ENCODE assay signal across 8 cellular contexts in genomic region chr17:44968225-44969143, GRCh38. TPM values are rescaled to one million over a fixed set of nuclear protein-coding genes. Genes with fewer than 3 reads are reported as not detected.
A peak's percentile ranks its signal among the peaks of the same experiment; 100 is the strongest.
DNase-seq lines count a peak whose midpoint lies in the region; ATAC-seq and TF ChIP-seq lines count a peak whose summit lies in the region.

Gene C1QL1, minus strand, starts transcription at chr17:44968303. Its CDS starts 255 bp downstream, at chr17:44968048.

- TF ChIP-seq CTCF in GM12875 (IDR thresholded peaks at IDR 0.05; ENCODE audit: borderline replicate concordance, insufficient read depth, low read depth, low read length) (no peak), brain (conservative IDR thresholded peaks at IDR 0.05) (peak; percentile 18 to 66)

- peaks cover 23% of the 10 kb centered on the region for H3K27me3 ChIP-seq in skeletal muscle satellite cell (ENCODE audit: control insufficient read depth, insufficient read depth, low read length)

- peak within 1 kb of the TSS; percentile 88 to 92 (median 90) for H3K4me3 Mint-ChIP-seq in brain

- ATAC-seq in HG02885 (IDR thresholded peaks at IDR 0.05; ENCODE audit: poor library complexity, unreplicated experiment): peak; percentile 91
- no peak for ATAC-seq in GM18873 (IDR thresholded peaks at IDR 0.05; ENCODE audit: low FRiP score, unreplicated experiment)

- H3K9ac ChIP-seq in skeletal muscle satellite cell (ENCODE audit: low read depth, low read length): peak within 1 kb of the TSS; percentile 28

- no peaks in the 10 kb centered on the region for H3K36me3 ChIP-seq in skeletal muscle satellite cell (ENCODE audit: insufficient read depth, low read length)

- H3K4me1 ChIP-seq in skeletal muscle satellite cell (ENCODE audit: control insufficient read depth, insufficient read depth, low read length): peaks cover 43% of the 10 kb centered on the region

- H3K27me3 Mint-ChIP-seq in brain: peaks cover 68% of the 10 kb centered on the region

- DNase-seq in NCI-H2029 (lab: John Stamatoyannopoulos, UW) (peak; percentile 80), UCSD-AML1 (lab: John Stamatoyannopoulos, UW; ENCODE audit: unreplicated experiment) (peak; percentile 92)

- peaks cover 46% of the 10 kb centered on the region for H3K4me1 Mint-ChIP-seq in brain

- peak within 1 kb of the TSS; percentile 89 for H3K4me2 ChIP-seq in skeletal muscle satellite cell (ENCODE audit: low read length)

- H3K27ac Mint-ChIP-seq in brain: peak within 1 kb of the TSS; percentile 60 to 89 (median 74)

- H3K9me3 Mint-ChIP-seq in brain: peaks cover 0 to 6% (median 0%) of the 10 kb centered on the region in 5 experiments

- peak within 1 kb of the TSS; percentile 32 for H3K4me3 ChIP-seq in GM12875 (ENCODE audit: low read depth, low read length)
- peak within 1 kb of the TSS; percentile 78 for H3K4me3 ChIP-seq in iPS-18c (ENCODE audit: insufficient read depth, low read depth, low read length)
- peak within 1 kb of the TSS; percentile 66 for H3K4me3 ChIP-seq in skeletal muscle satellite cell (ENCODE audit: low read length)

- no peaks in the 10 kb centered on the region for H3K36me3 Mint-ChIP-seq in brain

- H3K9me3 ChIP-seq in iPS-18c (ENCODE audit: control insufficient read depth, insufficient read depth, low read length) (peaks cover 4% of the 10 kb centered on the region), skeletal muscle satellite cell (replicated peaks; ENCODE audit: low read length) (no peaks in the 10 kb centered on the region)

RNA-seq across cellular contexts. Expression of gene C1QL1, which starts in this region (rescaled TPM):
- 47.6 TPM for polyA plus RNA-seq in brain (ENCODE audit: insufficient read depth, low read depth, low replicate concordance)
- not detected in 2 replicates for total RNA-seq in skeletal muscle satellite cell (2012; rRNA removed)
